In genomic region chr10:92267343-92267742, GRCh38 we compare ENCODE assay signal across 20 cellular contexts. TPM values are rescaled to one million over a fixed set of nuclear protein-coding genes. Genes with fewer than 3 reads are reported as not detected.
DNase-seq lines count a peak whose midpoint lies in the region; ATAC-seq, FAIRE-seq and TF ChIP-seq lines count a peak whose summit lies in the region.
"Had no signal": no experiment of that assay in that cellular context is flagged by ENCODE, and none has a peak within 500 bp of the region (broad histone marks: within the 10 kb centered on the region; RNA-seq: fewer than 3 reads in every experiment).

No MANE protein-coding gene starts in this region.

- TF ChIP-seq CTCF in bronchial epithelial cell (IDR thresholded peaks at IDR 0.05; ENCODE audit: insufficient read depth, low read length, severe bottlenecking), result no peak

- H3K4me3 ChIP-seq in bronchial epithelial cell (ENCODE audit: low read depth, low read length), result no peak overlapping the region
- H3K4me3 ChIP-seq: gastrocnemius medialis, MG63 had no signal

- CTCF ChIA-PET in activated naive CD4-positive, alpha-beta T cell treated with anti-CD3 and anti-CD28 coated beads, Interleukin-2, amount 10 ng/mL, durations not matched to agents 7 days and 5 days (lab: Charles Lee), result no interaction called here

- H3K27me3 ChIP-seq in bronchial epithelial cell (ENCODE audit: control insufficient read depth, insufficient read depth, low read length), result no peaks in the 10 kb centered on the region
- H3K27me3 ChIP-seq: gastrocnemius medialis, MG63 had no signal

- ATAC-seq in activated naive CD4-positive, alpha-beta T cell treated with anti-CD3 and anti-CD28 coated beads, Interleukin-2, amount 50 U/mL, for 72 hours, result peak; percentile 53 to 84
- ATAC-seq in stimulated activated naive CD8-positive, alpha-beta T cell treated with anti-CD3 and anti-CD28 coated beads, Interleukin-15, amount 100 ng/mL, for 72 hours, result peak; percentile 71
- ATAC-seq in HG03457 (IDR thresholded peaks at IDR 0.05; ENCODE audit: unreplicated experiment), result no peak
- no peak for ATAC-seq in GM21576 (IDR thresholded peaks at IDR 0.05; ENCODE audit: unreplicated experiment)
- ATAC-seq in GM21529 (IDR thresholded peaks at IDR 0.05; ENCODE audit: unreplicated experiment), result no peak
- ATAC-seq: gastrocnemius medialis; HepG2; naive thymus-derived CD4-positive, alpha-beta T cell had no signal

- peaks cover 4% of the 10 kb centered on the region for H3K4me1 Mint-ChIP-seq in activated naive CD4-positive, alpha-beta T cell treated with anti-CD3 and anti-CD28 coated beads, Interleukin-2, amount 10 ng/mL, durations not matched to agents 7 days and 5 days
- H3K4me1 Mint-ChIP-seq in stimulated activated naive CD8-positive, alpha-beta T cell treated with anti-CD3 and anti-CD28 coated beads, Interleukin-15, amount 100 ng/mL, for 72 hours, result peaks cover 27% of the 10 kb centered on the region

- FAIRE-seq in H54 (lab: Jason Lieb, UNC) (peak; percentile 48), bronchial epithelial cell (lab: Jason Lieb, UNC) (peak; percentile 18)
- FAIRE-seq: HepG2 had no signal

- no peak overlapping the region for H3K4me3 Mint-ChIP-seq in activated naive CD4-positive, alpha-beta T cell treated with anti-CD3 and anti-CD28 coated beads, Interleukin-2, amount 10 ng/mL, durations not matched to agents 7 days and 5 days
- peak overlapping the region in 1 of 2 donors; percentile 2 for H3K4me3 Mint-ChIP-seq in stimulated activated naive CD8-positive, alpha-beta T cell treated with anti-CD3 and anti-CD28 coated beads, Interleukin-15, amount 100 ng/mL, for 72 hours
- H3K4me3 Mint-ChIP-seq: naive thymus-derived CD4-positive, alpha-beta T cell had no signal

- H3K36me3 ChIP-seq in bronchial epithelial cell (ENCODE audit: control insufficient read depth, insufficient read depth, low read length), result no peaks in the 10 kb centered on the region
- H3K36me3 ChIP-seq: gastrocnemius medialis, MG63 had no signal

- no peaks in the 10 kb centered on the region for H3K36me3 Mint-ChIP-seq in activated naive CD4-positive, alpha-beta T cell treated with anti-CD3 and anti-CD28 coated beads, Interleukin-2, amount 50 U/mL, for 72 hours
- peaks cover 4% of the 10 kb centered on the region for H3K36me3 Mint-ChIP-seq in activated naive CD4-positive, alpha-beta T cell treated with anti-CD3 and anti-CD28 coated beads, Interleukin-2, amount 10 ng/mL, durations not matched to agents 7 days and 5 days

- no peak for DNase-seq in activated naive CD4-positive, alpha-beta T cell treated with anti-CD3 and anti-CD28 coated beads, Interleukin-2, amount 50 U/mL, for 72 hours (ENCODE audit: low spot score in 2 of 2)
- no peak for DNase-seq in activated naive CD4-positive, alpha-beta T cell treated with anti-CD3 and anti-CD28 coated beads, Interleukin-2, amount 10 ng/mL, durations not matched to agents 7 days and 5 days
- DNase-seq in H54 (ENCODE audit: insufficient read length, low spot score), result no peak
- no peak for DNase-seq in bronchial epithelial cell (ENCODE audit: low read depth)
- DNase-seq in stimulated activated naive CD8-positive, alpha-beta T cell treated with anti-CD3 and anti-CD28 coated beads, Interleukin-15, amount 100 ng/mL, for 72 hours, result no peak
- DNase-seq: activated CD8-positive, alpha-beta memory T cell treated with anti-CD3 and anti-CD28 coated beads for 24 hours; activated effector memory CD4-positive, alpha-beta T cell treated with Interleukin-2 at 50 U/mL for 16 hours; aorta; cortex of kidney; gastrocnemius medialis; HCEC 1CT; mammary epithelial cell; MG63; naive thymus-derived CD4-positive, alpha-beta T cell; NCI-H1930; NCI-H526 had no signal

- H3K27me3 Mint-ChIP-seq in activated naive CD4-positive, alpha-beta T cell treated with anti-CD3 and anti-CD28 coated beads, Interleukin-2, amount 10 ng/mL, durations not matched to agents 7 days and 5 days, result no peaks in the 10 kb centered on the region
- no peaks in the 10 kb centered on the region for H3K27me3 Mint-ChIP-seq in stimulated activated naive CD8-positive, alpha-beta T cell treated with anti-CD3 and anti-CD28 coated beads, Interleukin-15, amount 100 ng/mL, for 72 hours
- H3K27me3 Mint-ChIP-seq: naive thymus-derived CD4-positive, alpha-beta T cell had no signal

- peak overlapping the region in 1 of 2 donors; percentile 3 for H3K27ac Mint-ChIP-seq in activated naive CD4-positive, alpha-beta T cell treated with anti-CD3 and anti-CD28 coated beads, Interleukin-2, amount 50 U/mL, for 72 hours
- no peak overlapping the region for H3K27ac Mint-ChIP-seq in activated naive CD4-positive, alpha-beta T cell treated with anti-CD3 and anti-CD28 coated beads, Interleukin-2, amount 10 ng/mL, durations not matched to agents 7 days and 5 days
- H3K27ac Mint-ChIP-seq in stimulated activated naive CD8-positive, alpha-beta T cell treated with anti-CD3 and anti-CD28 coated beads, Interleukin-15, amount 100 ng/mL, for 72 hours, result no peak overlapping the region
- H3K27ac Mint-ChIP-seq: naive thymus-derived CD4-positive, alpha-beta T cell had no signal

- no peaks in the 10 kb centered on the region for H3K9me3 Mint-ChIP-seq in activated naive CD4-positive, alpha-beta T cell treated with anti-CD3 and anti-CD28 coated beads, Interleukin-2, amount 50 U/mL, for 72 hours
- H3K9me3 Mint-ChIP-seq in activated naive CD4-positive, alpha-beta T cell treated with anti-CD3 and anti-CD28 coated beads, Interleukin-2, amount 10 ng/mL, durations not matched to agents 7 days and 5 days, result no peaks in the 10 kb centered on the region
- no peaks in the 10 kb centered on the region for H3K9me3 Mint-ChIP-seq in stimulated activated naive CD8-positive, alpha-beta T cell treated with anti-CD3 and anti-CD28 coated beads, Interleukin-15, amount 100 ng/mL, for 72 hours

- TF ChIP-seq POLR2A in H54 (IDR thresholded peaks at IDR 0.05; ENCODE audit: low read depth, low read length), result no peak

RNA-seq across cellular contexts. Expression of gene CPEB3, which starts 23.5 kb away (rescaled TPM):
- total RNA-seq in activated naive CD4-positive, alpha-beta T cell treated with anti-CD3 and anti-CD28 coated beads, Interleukin-2, amount 50 U/mL, for 72 hours, result 1 to 10 TPM; 1.9 to 4.0 TPM
- 2.4 and 3.3 TPM in 2 replicates for total RNA-seq in bronchial epithelial cell

RNA-seq across cellular contexts. Expression of gene MARCHF5, which starts 23.6 kb away (rescaled TPM):
- 10 to 100 TPM; 26.8 to 35.8 TPM for total RNA-seq in activated naive CD4-positive, alpha-beta T cell treated with anti-CD3 and anti-CD28 coated beads, Interleukin-2, amount 50 U/mL, for 72 hours
- total RNA-seq in bronchial epithelial cell, result 23.2 and 26.8 TPM in 2 replicates

Comparison
In these comparisons a context has a peak if more than half of its experiments do, and no peak if none do; other contexts are left out.
1. ATAC-seq: peak in activated naive CD4-positive, alpha-beta T cell treated with anti-CD3 and anti-CD28 coated beads, Interleukin-2, amount 50 U/mL, for 72 hours (2 of 2) and stimulated activated naive CD8-positive, alpha-beta T cell treated with anti-CD3 and anti-CD28 coated beads, Interleukin-15, amount 100 ng/mL, for 72 hours (single experiment); none in HG03457 (single experiment), GM21576 (single experiment) and GM21529 (single experiment).